In genomic region chr10:107473221-107473620, GRCh38 we compare ENCODE assay signal across 23 cellular contexts.
"Had no signal": no experiment of that assay in that cellular context is flagged by ENCODE, and none has a peak within 500 bp of the region (broad histone marks: within the 10 kb centered on the region; RNA-seq: fewer than 3 reads in every experiment).

No MANE protein-coding gene starts in this region.

- H3K4me1 ChIP-seq: stomach, suprapubic skin, testis, thyroid gland, tibial artery, tibial nerve, upper lobe of left lung, upper lobe of right lung, vagina had no signal

- DNase-seq: stimulated activated CD4-positive, alpha-beta T cell treated with anti-CD3 and anti-CD28 coated beads, Interleukin-2, amount 100 ng/mL, for 24 hours; stimulated activated CD4-positive, alpha-beta T cell treated with anti-CD3 and anti-CD28 coated beads, Interleukin-2, amount 100 ng/mL, for 48 hours; stimulated activated CD4-positive, alpha-beta T cell treated with anti-CD3 and anti-CD28 coated beads, Interleukin-4, amount 100 ng/mL, for 1 hour; stimulated activated CD4-positive, alpha-beta T cell treated with anti-CD3 and anti-CD28 coated beads, Interleukin-4, amount 100 ng/mL, for 24 hours; stimulated activated CD4-positive, alpha-beta T cell treated with anti-CD3 and anti-CD28 coated beads, Interleukin-4, amount 100 ng/mL, for 4 hours; stimulated activated CD8-positive, alpha-beta memory T cell treated with anti-CD3 and anti-CD28 coated beads, Interleukin-4, amount 100 ng/mL, for 48 hours; stimulated activated naive B cell treated with anti-CD40 and anti-IgM and Interleukin-4, amounts not matched to agents 10 μg/mL and 1 μg/mL and 100 μg/mL, for 72 hours; stimulated activated naive CD4-positive, alpha-beta T cell; stimulated activated naive CD4-positive, alpha-beta T cell treated with Interleukin-2 at 50 U/mL for 16 hours; stimulated activated naive CD8-positive, alpha-beta T cell treated with anti-CD3 and anti-CD28 coated beads, Interleukin-15, amount 100 ng/mL, for 72 hours; stimulated activated naive CD8-positive, alpha-beta T cell treated with anti-CD3 and anti-CD28 coated beads, Interleukin-15, Interleukin-2, amounts not matched to agents 100 U/mL and 50 U/mL, for 24 hours; stomach; substantia nigra; testis; thyroid gland; tibial artery; trophoblast cell; upper lobe of left lung; upper lobe of right lung had no signal

- H3K4me3 ChIP-seq: stomach, suprapubic skin, testis, thoracic aorta, thyroid gland, tibial artery, tibial nerve, upper lobe of left lung, upper lobe of right lung, vagina had no signal

- H3K9me3 ChIP-seq: stomach, suprapubic skin, testis, thoracic aorta, thyroid gland, tibial artery, tibial nerve, upper lobe of left lung, upper lobe of right lung, vagina had no signal

- H3K36me3 ChIP-seq: stomach, suprapubic skin, thoracic aorta, thyroid gland, tibial artery, tibial nerve, upper lobe of left lung, upper lobe of right lung, vagina had no signal

- H3K27ac ChIP-seq: stomach, suprapubic skin, testis, thoracic aorta, thyroid gland, tibial artery, tibial nerve, upper lobe of left lung, upper lobe of right lung, vagina had no signal

- H3K27me3 ChIP-seq: stomach, suprapubic skin, testis, thyroid gland, tibial artery, tibial nerve, upper lobe of left lung, upper lobe of right lung, vagina had no signal
